Comparison of ENCODE assay signal across 1 cellular context in genomic region chr6:14728396-14729024, GRCh38.
TF ChIP-seq lines count a peak whose summit lies in the region.

No MANE protein-coding gene starts in this region.

TF ChIP-seq in GM23338, 12 proteins besides CTCF, POLR2A, EP300 and RAD21 (continued from another document):
- TF ChIP-seq, protein P1, sequence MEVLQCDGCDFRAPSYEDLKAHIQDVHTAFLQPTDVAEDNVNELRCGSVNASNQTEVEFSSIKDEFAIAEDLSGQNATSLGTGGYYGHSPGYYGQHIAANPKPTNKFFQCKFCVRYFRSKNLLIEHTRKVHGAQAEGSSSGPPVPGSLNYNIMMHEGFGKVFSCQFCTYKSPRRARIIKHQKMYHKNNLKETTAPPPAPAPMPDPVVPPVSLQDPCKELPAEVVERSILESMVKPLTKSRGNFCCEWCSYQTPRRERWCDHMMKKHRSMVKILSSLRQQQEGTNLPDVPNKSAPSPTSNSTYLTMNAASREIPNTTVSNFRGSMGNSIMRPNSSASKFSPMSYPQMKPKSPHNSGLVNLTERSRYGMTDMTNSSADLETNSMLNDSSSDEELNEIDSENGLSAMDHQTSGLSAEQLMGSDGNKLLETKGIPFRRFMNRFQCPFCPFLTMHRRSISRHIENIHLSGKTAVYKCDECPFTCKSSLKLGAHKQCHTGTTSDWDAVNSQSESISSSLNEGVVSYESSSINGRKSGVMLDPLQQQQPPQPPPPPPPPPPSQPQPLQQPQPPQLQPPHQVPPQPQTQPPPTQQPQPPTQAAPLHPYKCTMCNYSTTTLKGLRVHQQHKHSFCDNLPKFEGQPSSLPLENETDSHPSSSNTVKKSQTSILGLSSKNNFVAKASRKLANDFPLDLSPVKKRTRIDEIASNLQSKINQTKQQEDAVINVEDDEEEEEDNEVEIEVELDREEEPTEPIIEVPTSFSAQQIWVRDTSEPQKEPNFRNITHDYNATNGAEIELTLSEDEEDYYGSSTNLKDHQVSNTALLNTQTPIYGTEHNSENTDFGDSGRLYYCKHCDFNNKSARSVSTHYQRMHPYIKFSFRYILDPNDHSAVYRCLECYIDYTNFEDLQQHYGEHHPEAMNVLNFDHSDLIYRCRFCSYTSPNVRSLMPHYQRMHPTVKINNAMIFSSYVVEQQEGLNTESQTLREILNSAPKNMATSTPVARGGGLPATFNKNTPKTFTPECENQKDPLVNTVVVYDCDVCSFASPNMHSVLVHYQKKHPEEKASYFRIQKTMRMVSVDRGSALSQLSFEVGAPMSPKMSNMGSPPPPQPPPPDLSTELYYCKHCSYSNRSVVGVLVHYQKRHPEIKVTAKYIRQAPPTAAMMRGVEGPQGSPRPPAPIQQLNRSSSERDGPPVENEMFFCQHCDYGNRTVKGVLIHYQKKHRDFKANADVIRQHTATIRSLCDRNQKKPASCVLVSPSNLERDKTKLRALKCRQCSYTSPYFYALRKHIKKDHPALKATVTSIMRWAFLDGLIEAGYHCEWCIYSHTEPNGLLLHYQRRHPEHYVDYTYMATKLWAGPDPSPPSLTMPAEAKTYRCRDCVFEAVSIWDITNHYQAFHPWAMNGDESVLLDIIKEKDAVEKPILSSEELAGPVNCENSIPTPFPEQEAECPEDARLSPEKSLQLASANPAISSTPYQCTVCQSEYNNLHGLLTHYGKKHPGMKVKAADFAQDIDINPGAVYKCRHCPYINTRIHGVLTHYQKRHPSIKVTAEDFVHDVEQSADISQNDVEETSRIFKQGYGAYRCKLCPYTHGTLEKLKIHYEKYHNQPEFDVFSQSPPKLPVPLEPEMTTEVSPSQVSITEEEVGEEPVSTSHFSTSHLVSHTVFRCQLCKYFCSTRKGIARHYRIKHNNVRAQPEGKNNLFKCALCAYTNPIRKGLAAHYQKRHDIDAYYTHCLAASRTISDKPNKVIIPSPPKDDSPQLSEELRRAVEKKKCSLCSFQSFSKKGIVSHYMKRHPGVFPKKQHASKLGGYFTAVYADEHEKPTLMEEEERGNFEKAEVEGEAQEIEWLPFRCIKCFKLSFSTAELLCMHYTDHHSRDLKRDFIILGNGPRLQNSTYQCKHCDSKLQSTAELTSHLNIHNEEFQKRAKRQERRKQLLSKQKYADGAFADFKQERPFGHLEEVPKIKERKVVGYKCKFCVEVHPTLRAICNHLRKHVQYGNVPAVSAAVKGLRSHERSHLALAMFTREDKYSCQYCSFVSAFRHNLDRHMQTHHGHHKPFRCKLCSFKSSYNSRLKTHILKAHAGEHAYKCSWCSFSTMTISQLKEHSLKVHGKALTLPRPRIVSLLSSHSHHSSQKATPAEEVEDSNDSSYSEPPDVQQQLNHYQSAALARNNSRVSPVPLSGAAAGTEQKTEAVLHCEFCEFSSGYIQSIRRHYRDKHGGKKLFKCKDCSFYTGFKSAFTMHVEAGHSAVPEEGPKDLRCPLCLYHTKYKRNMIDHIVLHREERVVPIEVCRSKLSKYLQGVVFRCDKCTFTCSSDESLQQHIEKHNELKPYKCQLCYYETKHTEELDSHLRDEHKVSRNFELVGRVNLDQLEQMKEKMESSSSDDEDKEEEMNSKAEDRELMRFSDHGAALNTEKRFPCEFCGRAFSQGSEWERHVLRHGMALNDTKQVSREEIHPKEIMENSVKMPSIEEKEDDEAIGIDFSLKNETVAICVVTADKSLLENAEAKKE (CRISPR knock-in tag; IDR thresholded peaks at IDR 0.05), result no peak
- TF ChIP-seq POLR2AphosphoS5 (IDR thresholded peaks at IDR 0.05; ENCODE audit: low read depth), result no peak
- no peak for TF ChIP-seq CREB1 (CRISPR knock-in tag; IDR thresholded peaks at IDR 0.05; ENCODE audit: low read depth)
- TF ChIP-seq EZH2phosphoT487 (IDR thresholded peaks at IDR 0.05; ENCODE audit: unreplicated experiment), result no peak
- no peak for TF ChIP-seq ZNF114 (CRISPR knock-in tag; IDR thresholded peaks at IDR 0.05)
- TF ChIP-seq ZNF331 (CRISPR knock-in tag; IDR thresholded peaks at IDR 0.05; ENCODE audit: low read depth), result no peak
- TF ChIP-seq EZH2 (IDR thresholded peaks at IDR 0.05; ENCODE audit: low read depth, unreplicated experiment), result no peak
- TF ChIP-seq NANOG (IDR thresholded peaks at IDR 0.05; ENCODE audit: borderline replicate concordance), result no peak
